8 cellular contexts compared by ENCODE assay signal in genomic region chrX:63560601-63561218, GRCh38.
DNase-seq lines count a peak whose midpoint lies in the region; ATAC-seq and TF ChIP-seq lines count a peak whose summit lies in the region.

No MANE protein-coding gene starts in this region.

- H3K27ac Mint-ChIP-seq in dendritic cell treated with granulocyte-macrophage colony-stimulating factor and Interleukin-4, amounts not matched to agents 40 ng/mL and 50 ng/mL, for 4 days: peak overlapping the region; percentile 92

- peak; percentile 79 for DNase-seq in Ammon's horn (ENCODE audit: low spot score)
- DNase-seq in NCI-H446 treated with DMSO at 0.1 percent for 48 hours (lab: John Stamatoyannopoulos, UW): peak; percentile 62
- peak; percentile 64 for DNase-seq in activated CD4-positive, alpha-beta T cell treated with anti-CD3 and anti-CD28 coated beads for 48 hours
- peak; percentile 54 to 57 for DNase-seq in left lung
- DNase-seq in stimulated activated CD4-positive, alpha-beta T cell treated with anti-CD3 and anti-CD28 coated beads, Interleukin-2, amount 100 ng/mL, for 4 hours (ENCODE audit: low read depth): peak; percentile 13

- H3K36me3 ChIP-seq in left lung: no peaks in the 10 kb centered on the region

- H3K27me3 Mint-ChIP-seq in dendritic cell treated with granulocyte-macrophage colony-stimulating factor and Interleukin-4, amounts not matched to agents 40 ng/mL and 50 ng/mL, for 4 days: no peaks in the 10 kb centered on the region

- H3K9me3 Mint-ChIP-seq in dendritic cell treated with granulocyte-macrophage colony-stimulating factor and Interleukin-4, amounts not matched to agents 40 ng/mL and 50 ng/mL, for 4 days: no peaks in the 10 kb centered on the region

- intact Hi-C loops in dendritic cell treated with granulocyte-macrophage colony-stimulating factor and Interleukin-4, amounts not matched to agents 40 ng/mL and 50 ng/mL, for 4 days (cut with micrococcal nuclease): loop anchor here (5.0 kb wide), 1 partner anchor 213 kb away; no protein-coding TSS in a partner anchor
- intact Hi-C loops in left lung (cut with DNase I): no loop called here

- H3K27ac ChIP-seq in left lung: peak overlapping the region in 1 of 2 donors; percentile 58

- no peaks in the 10 kb centered on the region for H3K4me1 ChIP-seq in left lung

- H3K27me3 ChIP-seq in left lung: no peaks in the 10 kb centered on the region

- H3K4me3 Mint-ChIP-seq in dendritic cell treated with granulocyte-macrophage colony-stimulating factor and Interleukin-4, amounts not matched to agents 40 ng/mL and 50 ng/mL, for 4 days: peak overlapping the region; percentile 98

- no peak for TF ChIP-seq CTCF in left lung (IDR thresholded peaks at IDR 0.05)

- peak overlapping the region; percentile 40 to 61 for H3K4me3 ChIP-seq in left lung

- H3K36me3 Mint-ChIP-seq in dendritic cell treated with granulocyte-macrophage colony-stimulating factor and Interleukin-4, amounts not matched to agents 40 ng/mL and 50 ng/mL, for 4 days (ENCODE audit: low read depth): peaks cover 7% of the 10 kb centered on the region

- no peaks in the 10 kb centered on the region for H3K4me1 Mint-ChIP-seq in dendritic cell treated with granulocyte-macrophage colony-stimulating factor and Interleukin-4, amounts not matched to agents 40 ng/mL and 50 ng/mL, for 4 days (ENCODE audit: low read depth)

- H3K9me3 ChIP-seq in left lung: no peaks in the 10 kb centered on the region

- ATAC-seq in GM19035 (IDR thresholded peaks at IDR 0.05; ENCODE audit: unreplicated experiment) (peak; percentile 98), HG03354 (IDR thresholded peaks at IDR 0.05; ENCODE audit: poor library complexity, severe bottlenecking, unreplicated experiment) (peak; percentile 98), left lung (peak; percentile 96)

Comparison
In these comparisons a context has a peak if more than half of its experiments do, and no peak if none do; other contexts are left out.
1. DNase-seq: peak in every context shown above with its lines; median percentile 79 in Ammon's horn; 64 in activated CD4-positive, alpha-beta T cell treated with anti-CD3 and anti-CD28 coated beads for 48 hours; 62 in NCI-H446 treated with DMSO at 0.1 percent for 48 hours; 56 in left lung; 13 in stimulated activated CD4-positive, alpha-beta T cell treated with anti-CD3 and anti-CD28 coated beads, Interleukin-2, amount 100 ng/mL, for 4 hours.